29 cellular contexts compared by ENCODE assay signal in genomic region chr1:114502080-114502479, GRCh38.
"Had no signal": no experiment of that assay in that cellular context is flagged by ENCODE, and none has a peak within 500 bp of the region (broad histone marks: within the 10 kb centered on the region; RNA-seq: fewer than 3 reads in every experiment).

No MANE protein-coding gene starts in this region.

- H3K9me3 Mint-ChIP-seq: activated naive CD4-positive, alpha-beta T cell treated with anti-CD3 and anti-CD28 coated beads for 36 hours; activated T-cell treated with anti-CD3 and anti-CD28 coated beads, Interleukin-2, amount 50 U/mL, for 24 hours; activated T-helper 1 cell treated with anti-CD3 and anti-CD28 coated beads, Interleukin-12 subunit alpha, Interleukin-12 subunit beta, Interleukin-2, Interleukin-4 antibody, amounts not matched to agents 30 ng/mL and 10 ng/mL and 1 ng/mL, durations not matched to agents 14 hours and 24 hours and 36 hours; T-cell had no signal

- H3K36me3 ChIP-seq: adrenal gland had no signal

- H3K27ac ChIP-seq: adrenal gland, PC-9, SK-N-MC had no signal

- H3K27me3 Mint-ChIP-seq: activated naive CD8-positive, alpha-beta T cell; activated T-cell treated with anti-CD3 and anti-CD28 coated beads, Interleukin-2, amount 50 U/mL, for 24 hours; T-cell had no signal

- H3K4me3 Mint-ChIP-seq: activated CD8-positive, alpha-beta T cell treated with anti-CD3 and anti-CD28 coated beads, Interleukin-2, amount 10 ng/mL, durations not matched to agents 7 days and 5 days; activated naive CD4-positive, alpha-beta T cell treated with anti-CD3 and anti-CD28 coated beads for 36 hours; activated naive CD8-positive, alpha-beta T cell; activated T-cell treated with anti-CD3 and anti-CD28 coated beads, Interleukin-2, amount 50 U/mL, for 24 hours; activated T-helper 1 cell treated with anti-CD3 and anti-CD28 coated beads, Interleukin-12 subunit alpha, Interleukin-12 subunit beta, Interleukin-2, Interleukin-4 antibody, amounts not matched to agents 30 ng/mL and 10 ng/mL and 1 ng/mL, durations not matched to agents 14 hours and 24 hours and 36 hours; T-cell had no signal

- H3K27ac Mint-ChIP-seq: activated CD8-positive, alpha-beta T cell treated with anti-CD3 and anti-CD28 coated beads, Interleukin-2, amount 10 ng/mL, durations not matched to agents 7 days and 5 days; activated naive CD4-positive, alpha-beta T cell treated with anti-CD3 and anti-CD28 coated beads for 36 hours; activated naive CD8-positive, alpha-beta T cell; activated T-cell treated with anti-CD3 and anti-CD28 coated beads, Interleukin-2, amount 50 U/mL, for 24 hours; activated T-helper 1 cell treated with anti-CD3 and anti-CD28 coated beads, Interleukin-12 subunit alpha, Interleukin-12 subunit beta, Interleukin-2, Interleukin-4 antibody, amounts not matched to agents 30 ng/mL and 10 ng/mL and 1 ng/mL, durations not matched to agents 14 hours and 24 hours and 36 hours; T-cell had no signal

- H3K4me3 ChIP-seq: adrenal gland, PC-9, SK-N-MC had no signal

- FAIRE-seq: TTC549 had no signal

- H3K27me3 ChIP-seq: adrenal gland had no signal

- DNase-seq: activated CD4-positive, alpha-beta T cell treated with anti-CD3 and anti-CD28 coated beads for 48 hours; activated CD4-positive, alpha-beta T cell treated with anti-CD3 and anti-CD28 coated beads, Interleukin-2, amount 50 U/mL, for 4 hours; activated CD4-positive, CD25-positive, alpha-beta regulatory T cell treated with anti-CD3 and anti-CD28 coated beads, Interleukin-2, amount 50 U/mL, for 72 hours; activated CD8-positive, alpha-beta T cell treated with anti-CD3 and anti-CD28 coated beads, Interleukin-2, amount 10 ng/mL, durations not matched to agents 7 days and 5 days; activated effector memory CD4-positive, alpha-beta T cell treated with anti-CD3 and anti-CD28 coated beads, Interleukin-2, amount 50 U/mL, for 16 hours; activated naive CD4-positive, alpha-beta T cell treated with anti-CD3 and anti-CD28 coated beads for 36 hours; activated T-cell treated with anti-CD3 and anti-CD28 coated beads, Interleukin-2, amount 50 U/mL, for 24 hours; adrenal gland; anterior cingulate cortex; central memory CD4-positive, alpha-beta T cell; KG1; NCI-H1092; NCI-H1417; NCI-H1694; NCI-H2029; NCI-H2107; NCI-H2171 treated with DMSO at 0.1 percent for 48 hours; NCI-H226; NCI-H526 treated with DMSO at 0.1 percent for 48 hours; NCI-H82; PC-9; SHP77 treated with DMSO at 0.1 percent for 48 hours; T-cell; T-helper 2 cell; T1000 had no signal
